In genomic region chr2:54100772-54101171, GRCh38 we compare ENCODE assay signal across 22 cellular contexts. TPM values are rescaled to one million over a fixed set of nuclear protein-coding genes. Genes with fewer than 3 reads are reported as not detected.
DNase-seq lines count a peak whose midpoint lies in the region; ATAC-seq and TF ChIP-seq lines count a peak whose summit lies in the region.
"Had no signal": no experiment of that assay in that cellular context is flagged by ENCODE, and none has a peak within 500 bp of the region (broad histone marks: within the 10 kb centered on the region; RNA-seq: fewer than 3 reads in every experiment).

No MANE protein-coding gene starts in this region.

- H3K4me3 ChIP-seq in OCI-LY3 (ENCODE audit: low read length) (peak overlapping the region; percentile 17), lower lobe of right lung (no peak overlapping the region), thyroid gland (replicated peaks in 1 of 3) (no peak overlapping the region), coronary artery (no peak overlapping the region)
- H3K4me3 ChIP-seq: GM23338 had no signal

- H3K36me3 ChIP-seq in OCI-LY3 (replicated peaks; ENCODE audit: low read depth, low read length) (no peaks in the 10 kb centered on the region), lower lobe of right lung (no peaks in the 10 kb centered on the region), thyroid gland (no peaks in the 10 kb centered on the region)
- H3K36me3 ChIP-seq: BE2C had no signal

- H4K20me1 ChIP-seq in OCI-LY3 (ENCODE audit: insufficient read depth, low read length) = no peaks in the 10 kb centered on the region

- peak overlapping the region; percentile 51 for H3K4me2 ChIP-seq in OCI-LY3 (ENCODE audit: low read length)
- H3K4me2 ChIP-seq: GM23338, KMS-11 had no signal

- H3K9me3 ChIP-seq in OCI-LY3 (ENCODE audit: insufficient read depth, low read length) (peaks cover 19% of the 10 kb centered on the region), lower lobe of right lung (no peaks in the 10 kb centered on the region), thyroid gland (no peaks in the 10 kb centered on the region)
- H3K9me3 ChIP-seq: BE2C had no signal

- H3K27me3 ChIP-seq in OCI-LY3 (ENCODE audit: low read depth, low read length) (no peaks in the 10 kb centered on the region), lower lobe of right lung (ENCODE audit: low read depth) (no peaks in the 10 kb centered on the region), thyroid gland (no peaks in the 10 kb centered on the region)
- H3K27me3 ChIP-seq: BE2C had no signal

- peak; percentile 66 to 88 for ATAC-seq in lower lobe of right lung
- no peak for ATAC-seq in GM18870 (IDR thresholded peaks at IDR 0.05; ENCODE audit: unreplicated experiment)
- ATAC-seq: GM23338, Right ventricle myocardium inferior had no signal

- H3K9ac ChIP-seq in OCI-LY3 (ENCODE audit: low read length) = peak overlapping the region; percentile 36; the same call in 1 of the 2 replicates
- H3K9ac ChIP-seq: KMS-11 had no signal

- peak overlapping the region; percentile 55 for H2AFZ ChIP-seq in OCI-LY3 (ENCODE audit: low read depth, low read length)
- H2AFZ ChIP-seq: GM23338 had no signal

- H3K27ac ChIP-seq in OCI-LY3 (ENCODE audit: low read length) = peak overlapping the region; percentile 77
- no peak overlapping the region for H3K27ac ChIP-seq in lower lobe of right lung
- peak overlapping the region; percentile 9 to 46 (median 29) for H3K27ac ChIP-seq in thyroid gland
- H3K27ac ChIP-seq in coronary artery = no peak overlapping the region
- H3K27ac ChIP-seq: KMS-11 had no signal

- H3K4me1 ChIP-seq in OCI-LY3 (ENCODE audit: low read length) = peaks cover 67% of the 10 kb centered on the region
- H3K4me1 ChIP-seq in lower lobe of right lung = peaks cover 14% of the 10 kb centered on the region
- peaks cover 8 to 21% of the 10 kb centered on the region in 2 donors for H3K4me1 ChIP-seq in thyroid gland

- 28 to 54% methylated on average over 2 of the region's 2 CpGs for WGBS in thyroid gland, 2 donors

- intact Hi-C loops in lower lobe of right lung (cut with DNase I) = no loop called here
- intact Hi-C loops in thyroid gland (cut with DNase I) = no loop called here

- TF ChIP-seq CTCF in OCI-LY3 (IDR thresholded peaks at IDR 0.05; ENCODE audit: low read depth, low read length) (no peak), lower lobe of right lung (IDR thresholded peaks at IDR 0.05) (no peak), thyroid gland (IDR thresholded peaks at IDR 0.05) (no peak), coronary artery (IDR thresholded peaks at IDR 0.05) (no peak)

- no peaks in the 10 kb centered on the region for H3K79me2 ChIP-seq in OCI-LY3 (ENCODE audit: low read length)

- no peak for TF ChIP-seq POLR2A in thyroid gland (IDR thresholded peaks at IDR 0.05)

- DNase-seq in DMS79 (lab: John Stamatoyannopoulos, UW) (peak; percentile 62), lower lobe of right lung (no peak), thyroid gland (peak; percentile 53 to 54), coronary artery (ENCODE audit: low spot score) (no peak)
- DNase-seq in stimulated activated CD4-positive, alpha-beta T cell treated with anti-CD3 and anti-CD28 coated beads, Interleukin-2, amount 100 ng/mL, for 48 hours = no peak
- DNase-seq: BE2C; CD4-positive, alpha-beta T cell; COR-L47; DND-41; HCEC 1CT; MV-4-11; NCI-H1105 treated with DMSO at 0.1 percent for 48 hours; NCI-H2029 treated with DMSO at 0.1 percent for 48 hours; NCI-H345; NCI-H774; NK-92 treated with Interleukin-12 subunit alpha and Interleukin-12 subunit beta, amount 100 ng/mL, for 24 hours; OCI-M1 had no signal

RNA-seq across cellular contexts. Expression of gene ACYP2, which starts 14.6 kb away (rescaled TPM):
- total RNA-seq in lower lobe of right lung (15.3 TPM), thyroid gland (10 to 100 TPM; 14.1 to 29.2 (median 26.2) TPM)

Comparison
In these comparisons a context has a peak if more than half of its experiments do, and no peak if none do; other contexts are left out.
1. DNase-seq: peak in DMS79 (single experiment) and thyroid gland (2 of 2); none in lower lobe of right lung (single experiment), coronary artery (single experiment) and stimulated activated CD4-positive, alpha-beta T cell treated with anti-CD3 and anti-CD28 coated beads, Interleukin-2, amount 100 ng/mL, for 48 hours (0 of 2).
2. H3K27ac ChIP-seq: peak in OCI-LY3 (single experiment) and thyroid gland (3 of 3); none in lower lobe of right lung (single experiment) and coronary artery (0 of 2).